Comparison of ENCODE assay signal across 8 cellular contexts in the genomic region with DNA sequence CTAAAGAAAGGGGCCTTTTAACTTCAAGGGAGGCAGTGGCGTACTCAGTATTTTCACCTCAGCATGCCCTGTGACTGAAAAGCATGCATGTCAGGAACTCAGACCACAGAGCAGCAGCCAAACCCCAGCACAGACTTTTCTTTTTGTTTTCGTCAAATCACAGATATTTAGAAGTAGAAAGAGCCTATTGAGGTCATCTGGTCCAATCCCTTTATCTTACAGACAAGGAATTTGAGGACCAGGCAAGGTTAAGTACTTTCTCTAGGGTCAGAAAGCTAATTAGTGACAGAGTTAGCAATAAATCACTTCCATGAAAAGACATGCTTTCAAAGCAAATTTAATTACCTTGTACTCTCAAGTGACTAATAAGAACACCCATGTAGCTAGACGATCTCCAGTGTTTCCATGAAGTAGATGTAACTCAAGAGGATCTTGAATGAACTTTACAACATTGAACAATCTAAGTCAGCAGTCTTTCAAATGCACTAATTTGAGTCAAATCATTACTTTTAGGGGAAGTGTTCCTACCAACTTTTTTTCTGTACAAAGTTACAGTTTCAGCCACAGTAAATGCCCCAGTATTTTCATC. TPM values are rescaled to one million over a fixed set of nuclear protein-coding genes. Genes with fewer than 3 reads are reported as not detected.
DNase-seq lines count a peak whose midpoint lies in the region; ATAC-seq and TF ChIP-seq lines count a peak whose summit lies in the region.

No MANE protein-coding gene starts in this region.

- ATAC-seq in GM18502 (IDR thresholded peaks at IDR 0.05; ENCODE audit: poor library complexity, unreplicated experiment) (peak; percentile 97), GM21529 (IDR thresholded peaks at IDR 0.05; ENCODE audit: unreplicated experiment) (peak; percentile 98), HG03565 (IDR thresholded peaks at IDR 0.05; ENCODE audit: unreplicated experiment) (peak; percentile 97), omental fat pad (ENCODE audit: low FRiP score) (no peak)

- no peak for TF ChIP-seq CTCF in omental fat pad (IDR thresholded peaks at IDR 0.05)

- peak; percentile 14 for DNase-seq in kidney glomerular epithelial cell (lab: John Stamatoyannopoulos, UW)
- no peak for DNase-seq in stimulated activated CD8-positive, alpha-beta memory T cell treated with anti-CD3 and anti-CD28 coated beads, Interleukin-4, amount 100 ng/mL, for 48 hours
- no peak for DNase-seq in Ammon's horn (ENCODE audit: low spot score)
- no peak for DNase-seq in NCI-H748 (lab: John Stamatoyannopoulos, UW; ENCODE audit: unreplicated experiment)
- DNase-seq in omental fat pad (ENCODE audit: low spot score), result no peak

RNA-seq across cellular contexts. Expression of a gene that starts 35.9 kb away (rescaled TPM):
- 1 to 10 TPM; 1.3 to 2.7 (median 2.0) TPM for total RNA-seq in omental fat pad
